17 cellular contexts compared by ENCODE assay signal in the genomic region with DNA sequence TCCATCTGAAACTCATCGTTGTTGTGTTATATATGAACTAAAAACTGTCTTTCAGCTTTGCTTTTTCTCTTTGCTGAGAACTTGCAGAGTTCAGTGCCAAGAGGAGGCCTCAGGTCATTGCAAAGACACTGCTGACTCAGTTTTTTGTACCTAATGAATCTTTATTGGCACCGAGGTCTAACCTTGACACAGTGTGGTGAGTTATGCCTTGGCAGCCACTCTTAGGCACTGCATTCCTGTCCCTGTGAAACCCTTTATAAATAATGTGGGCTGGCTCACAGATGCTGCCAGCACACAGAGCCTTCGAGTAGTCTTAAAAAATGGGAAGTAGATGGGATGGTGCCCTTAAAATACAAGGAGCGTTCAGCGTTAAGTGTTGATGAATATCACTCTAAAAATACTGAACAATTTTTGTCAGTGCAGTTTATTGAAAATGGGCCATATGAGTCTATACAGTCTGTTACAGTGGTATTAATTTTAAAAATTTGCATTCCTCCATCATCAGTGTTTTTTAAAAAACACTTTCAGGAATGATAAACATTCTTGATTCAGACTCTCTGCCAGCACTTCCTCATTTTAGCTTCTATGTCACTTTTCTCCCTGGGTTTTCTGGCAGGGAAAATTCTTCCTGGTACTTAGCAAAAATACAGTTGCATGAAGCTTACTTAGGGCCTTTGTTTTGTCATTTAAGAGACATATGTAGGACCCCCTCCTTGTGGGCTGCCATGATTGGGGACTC.
DNase-seq lines count a peak whose midpoint lies in the region; ATAC-seq, FAIRE-seq and TF ChIP-seq lines count a peak whose summit lies in the region.
"Had no signal": no experiment of that assay in that cellular context is flagged by ENCODE, and none has a peak within 500 bp of the region (broad histone marks: within the 10 kb centered on the region; RNA-seq: fewer than 3 reads in every experiment).

No MANE protein-coding gene starts in this region.

- no peak overlapping the region for H3K4me3 ChIP-seq in mucosa of descending colon
- H3K4me3 ChIP-seq: BLaER1, stomach had no signal

- H3K9me3 ChIP-seq in mucosa of descending colon = no peaks in the 10 kb centered on the region
- H3K9me3 ChIP-seq: BLaER1, stomach had no signal

- no peak for DNase-seq in GM12891 (ENCODE audit: insufficient read length, low spot score)
- DNase-seq in RPMI8226 = peak; percentile 85
- peak; percentile 38 for DNase-seq in globus pallidus (ENCODE audit: low spot score)
- peak; percentile 48 for DNase-seq in pons (ENCODE audit: low spot score)
- DNase-seq in mucosa of descending colon = no peak
- DNase-seq in activated CD4-positive, alpha-beta T cell treated with anti-CD3 and anti-CD28 coated beads for 48 hours = no peak
- DNase-seq in NCI-H345 (lab: John Stamatoyannopoulos, UW) = no peak
- DNase-seq in NCI-H1436 treated with DMSO at 0.1 percent for 48 hours (lab: John Stamatoyannopoulos, UW) = no peak
- DNase-seq: activated effector memory CD4-positive, alpha-beta T cell treated with anti-CD3 and anti-CD28 coated beads, Interleukin-2, amount 50 U/mL, for 16 hours; HFFc6; NCI-H1694; NCI-H526 treated with DMSO at 0.1 percent for 48 hours; stomach; T-helper 1 cell had no signal

- intact Hi-C loops in mucosa of descending colon (cut with DNase I, micrococcal nuclease) = no loop called here

- TF ChIP-seq POLR2A in GM12891 (IDR thresholded peaks at IDR 0.05; ENCODE audit: low read depth, low read length) = no peak

- H3K4me1 ChIP-seq in mucosa of descending colon (ENCODE audit: low read depth) = no peaks in the 10 kb centered on the region
- H3K4me1 ChIP-seq: BLaER1 had no signal

- FAIRE-seq in GM12891 (lab: Jason Lieb, UNC) = no peak

- TF ChIP-seq CTCF in mucosa of descending colon (IDR thresholded peaks at IDR 0.05) = no peak

- H3K36me3 ChIP-seq in mucosa of descending colon (ENCODE audit: low read depth) = no peaks in the 10 kb centered on the region
- H3K36me3 ChIP-seq: BLaER1, stomach had no signal

- ATAC-seq in mucosa of descending colon = no peak
- ATAC-seq: Panc1, WTC11 had no signal

TF ChIP-seq in GM12891, 5 proteins besides CTCF, POLR2A, EP300 and RAD21:
- no peak for TF ChIP-seq POLR2AphosphoS5 (IDR thresholded peaks at IDR 0.05; ENCODE audit: low read depth, low read length)
- peak; percentile 48; the same call in 1 of the 2 replicates for TF ChIP-seq SPI1 (IDR thresholded peaks at IDR 0.05; ENCODE audit: low read depth, low read length)

Comparison
In these comparisons a context has a peak if more than half of its experiments do, and no peak if none do; other contexts are left out.
1. DNase-seq: peak in RPMI8226 (single experiment), globus pallidus (single experiment) and pons (single experiment); none in GM12891 (single experiment), mucosa of descending colon (0 of 3), activated CD4-positive, alpha-beta T cell treated with anti-CD3 and anti-CD28 coated beads for 48 hours (single experiment), NCI-H345 (single experiment) and NCI-H1436 treated with DMSO at 0.1 percent for 48 hours (single experiment).